ENCODE assay signal across 8 cellular contexts in the genomic region with DNA sequence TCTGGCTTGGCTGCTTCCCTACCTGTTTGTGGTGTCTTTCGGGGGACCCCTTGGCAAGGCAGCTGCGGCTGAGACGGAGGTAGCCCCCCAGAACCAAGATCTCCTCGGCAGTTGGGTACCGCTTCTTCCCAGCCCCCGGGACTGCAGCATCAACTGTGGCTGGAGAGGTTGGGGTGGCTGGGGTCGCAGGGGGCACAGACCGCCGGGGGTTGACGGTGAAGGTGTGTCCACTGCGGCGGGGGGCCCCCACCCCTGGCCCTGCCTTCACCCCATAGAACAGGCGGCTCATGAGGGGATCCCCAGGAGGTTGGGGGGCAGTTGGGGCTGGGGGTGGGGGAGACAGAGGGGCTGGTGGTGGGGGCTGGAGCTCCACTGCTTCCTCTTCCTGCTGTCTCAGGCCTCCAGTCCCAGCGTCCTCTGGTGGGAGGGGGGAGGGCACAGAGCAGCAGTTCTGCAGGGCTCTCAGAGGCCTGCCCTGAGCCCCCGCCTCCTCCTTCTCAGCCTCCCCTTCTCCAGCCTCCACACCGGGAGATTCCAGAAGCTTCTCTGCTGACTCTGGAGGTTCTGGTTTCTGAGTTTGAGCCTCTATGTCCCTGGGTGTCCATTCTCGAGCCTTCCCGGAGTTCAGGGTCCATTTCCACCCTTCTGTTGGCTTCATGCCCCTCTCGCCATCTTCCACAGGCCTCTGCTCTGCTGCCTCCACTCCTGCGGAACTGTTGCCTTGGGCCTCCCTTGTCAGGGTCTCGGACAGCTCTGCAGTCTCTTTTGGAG. TPM values are rescaled to one million over a fixed set of nuclear protein-coding genes. Genes with fewer than 3 reads are reported as not detected.
A peak's percentile ranks its signal among the peaks of the same experiment; 100 is the strongest.
DNase-seq lines count a peak whose midpoint lies in the region; ATAC-seq and TF ChIP-seq lines count a peak whose summit lies in the region.

No MANE protein-coding gene starts in this region.

- peak overlapping the region; percentile 93 for H3K27ac Mint-ChIP-seq in neural progenitor cell

- H3K79me2 ChIP-seq in neural progenitor cell (ENCODE audit: low read depth), result peaks cover 81% of the 10 kb centered on the region

- POLR2A ChIA-PET in BJ (lab: Charles Lee), result interaction anchor here (0.5 kb wide), 1 partner anchor 142 kb away, joined by 3 read pairs; no protein-coding TSS in a partner anchor

- peak overlapping the region; percentile 97 for H3K4me2 ChIP-seq in neural progenitor cell

- H3K36me3 Mint-ChIP-seq in neural progenitor cell, result peaks cover 11% of the 10 kb centered on the region

- H3K36me3 ChIP-seq in BJ (ENCODE audit: control insufficient read depth, insufficient read depth, low read length), result peaks cover 7% of the 10 kb centered on the region
- H3K36me3 ChIP-seq in neural progenitor cell, result no peaks in the 10 kb centered on the region

- CTCF ChIA-PET in BJ (lab: Yijun Ruan, JAX), result interaction anchor here (1.0 to 17.2 kb wide), 6 partner anchors 11 to 193 kb away, joined by 3 to 387 read pairs (median 4); partner anchors contain the start of genes DHX16, MDC1 and TUBB

- no peak overlapping the region for H3K27ac ChIP-seq in neural progenitor cell

- H3K9me3 ChIP-seq in neural progenitor cell (ENCODE audit: low read depth), result no peaks in the 10 kb centered on the region

- TF ChIP-seq CTCF in BJ (IDR thresholded peaks at IDR 0.05; ENCODE audit: insufficient read depth, low read depth, low read length) (no peak), fibroblast of mammary gland (conservative IDR thresholded peaks at IDR 0.05; ENCODE audit: control insufficient read depth, insufficient read depth, low read depth, low read length) (no peak), neural progenitor cell (IDR thresholded peaks at IDR 0.05) (no peak)

- H3K4me1 Mint-ChIP-seq in neural progenitor cell, result peaks cover 80% of the 10 kb centered on the region

- H3F3A ChIP-seq in neural progenitor cell (ENCODE audit: low read depth), result peaks cover 30% of the 10 kb centered on the region

- peaks cover 52% of the 10 kb centered on the region for H4K20me1 ChIP-seq in neural progenitor cell (ENCODE audit: low read depth)

- no peak for DNase-seq in BJ (ENCODE audit: low read depth)
- peak; percentile 80 to 85 for DNase-seq in Kasumi-1 (lab: John Stamatoyannopoulos, UW)
- DNase-seq in activated CD8-positive, alpha-beta memory T cell treated with anti-CD3 and anti-CD28 coated beads, Interleukin-2, amount 50 U/mL, for 48 hours, result peak; percentile 71
- peak; percentile 44 for DNase-seq in fibroblast of mammary gland (ENCODE audit: low read depth)
- DNase-seq in neural progenitor cell (ENCODE audit: low spot score), result no peak
- no peak for DNase-seq in SK-N-DZ (ENCODE audit: low spot score)
- DNase-seq in NCI-H2196 treated with DMSO at 0.1 percent for 48 hours (lab: John Stamatoyannopoulos, UW; ENCODE audit: unreplicated experiment), result no peak

- peaks cover 65% of the 10 kb centered on the region for H3K4me1 ChIP-seq in neural progenitor cell

- H2AFZ ChIP-seq in neural progenitor cell (replicated peaks), result no peak overlapping the region

- H3K9ac ChIP-seq in neural progenitor cell, result no peak overlapping the region

- peaks cover 8% of the 10 kb centered on the region for H3K27me3 Mint-ChIP-seq in neural progenitor cell (ENCODE audit: insufficient read depth, low read depth)

- peak overlapping the region; percentile 87 for H3K4me3 ChIP-seq in BJ (ENCODE audit: low read depth, low read length)
- peak overlapping the region; percentile 92 for H3K4me3 ChIP-seq in fibroblast of mammary gland (ENCODE audit: control insufficient read depth, low read depth, low read length)
- H3K4me3 ChIP-seq in neural progenitor cell, result peak overlapping the region; percentile 41

- H3K9me3 Mint-ChIP-seq in neural progenitor cell, result no peaks in the 10 kb centered on the region

- H3K27me3 ChIP-seq in BJ (ENCODE audit: control insufficient read depth, insufficient read depth, low read length) (no peaks in the 10 kb centered on the region), neural progenitor cell (no peaks in the 10 kb centered on the region)

- H3K4me3 Mint-ChIP-seq in neural progenitor cell, result peak overlapping the region; percentile 95

- no peak for ATAC-seq in GM19395 (IDR thresholded peaks at IDR 0.05; ENCODE audit: unreplicated experiment)

RNA-seq across cellular contexts. Expression of gene PPP1R18, which starts 1.9 kb away (rescaled TPM):
- 87.5 and 121 TPM in 2 replicates for polyA plus RNA-seq in BJ (2011; rRNA removed)
- 63.2 and 74.2 TPM in 2 replicates for polyA minus RNA-seq in BJ (2011; rRNA and poly(A)+ RNA removed)
- total RNA-seq in neural progenitor cell (ENCODE audit: low replicate concordance), result 10.2 and 25.4 TPM in 2 replicates
- polyA plus RNA-seq in SK-N-DZ (2014; cell fraction: cytosol; rRNA removed), result 28.9 and 34.9 TPM in 2 replicates
- polyA plus RNA-seq in SK-N-DZ (2014; cell fraction: nucleus; rRNA removed), result 17.2 and 21.3 TPM in 2 replicates

RNA-seq across cellular contexts. Expression of gene NRM, which starts 6.2 kb away (rescaled TPM):
- polyA plus RNA-seq in BJ (2011; rRNA removed), result 12.6 and 19.7 TPM in 2 replicates
- 8.8 and 13.5 TPM in 2 replicates for polyA minus RNA-seq in BJ (2011; rRNA and poly(A)+ RNA removed)
- 12.4 and 38.3 TPM in 2 replicates for total RNA-seq in neural progenitor cell (ENCODE audit: low replicate concordance)
- polyA plus RNA-seq in SK-N-DZ (2014; cell fraction: cytosol; rRNA removed), result 27.6 and 35.7 TPM in 2 replicates
- 26.0 and 29.3 TPM in 2 replicates for polyA plus RNA-seq in SK-N-DZ (2014; cell fraction: nucleus; rRNA removed)

RNA-seq across cellular contexts. Expression of gene DHX16, which starts 11.8 kb away (rescaled TPM):
- polyA plus RNA-seq in BJ (2011; rRNA removed), result 25.1 and 44.5 TPM in 2 replicates
- 26.6 and 33.1 TPM in 2 replicates for polyA minus RNA-seq in BJ (2011; rRNA and poly(A)+ RNA removed)
- 17.6 and 29.2 TPM in 2 replicates for total RNA-seq in neural progenitor cell (ENCODE audit: low replicate concordance)
- polyA plus RNA-seq in SK-N-DZ (2014; cell fraction: cytosol; rRNA removed), result 34.0 and 34.2 TPM in 2 replicates
- polyA plus RNA-seq in SK-N-DZ (2014; cell fraction: nucleus; rRNA removed), result 49.9 and 71.9 TPM in 2 replicates

RNA-seq across cellular contexts. Expression of gene MDC1, which starts 32.5 kb away (rescaled TPM):
- polyA plus RNA-seq in BJ (2011; rRNA removed), result 5.1 and 7.5 TPM in 2 replicates
- polyA minus RNA-seq in BJ (2011; rRNA and poly(A)+ RNA removed), result 5.0 and 24.5 TPM in 2 replicates
- 22.6 and 29.5 TPM in 2 replicates for total RNA-seq in neural progenitor cell (ENCODE audit: low replicate concordance)
- polyA plus RNA-seq in SK-N-DZ (2014; cell fraction: cytosol; rRNA removed), result 16.8 and 18.7 TPM in 2 replicates
- polyA plus RNA-seq in SK-N-DZ (2014; cell fraction: nucleus; rRNA removed), result 28.1 and 83.2 TPM in 2 replicates

RNA-seq across cellular contexts. Expression of gene TUBB, which starts 35.6 kb away (rescaled TPM):
- 1,140 and 1,840 TPM in 2 replicates for polyA plus RNA-seq in BJ (2011; rRNA removed)
- polyA minus RNA-seq in BJ (2011; rRNA and poly(A)+ RNA removed), result 739 and 1,365 TPM in 2 replicates
- total RNA-seq in neural progenitor cell (ENCODE audit: low replicate concordance), result 1,479 and 2,270 TPM in 2 replicates
- polyA plus RNA-seq in SK-N-DZ (2014; cell fraction: cytosol; rRNA removed), result 1,702 and 1,814 TPM in 2 replicates
- polyA plus RNA-seq in SK-N-DZ (2014; cell fraction: nucleus; rRNA removed), result 586 and 640 TPM in 2 replicates

Comparison
In these comparisons a context has a peak if more than half of its experiments do, and no peak if none do; other contexts are left out.
1. DNase-seq: peak in Kasumi-1 (2 of 2), activated CD8-positive, alpha-beta memory T cell treated with anti-CD3 and anti-CD28 coated beads, Interleukin-2, amount 50 U/mL, for 48 hours (single experiment) and fibroblast of mammary gland (single experiment); none in BJ (single experiment), neural progenitor cell (single experiment), SK-N-DZ (single experiment) and NCI-H2196 treated with DMSO at 0.1 percent for 48 hours (single experiment).
2. H3K4me3 ChIP-seq: peak in every context shown above with its lines; median percentile 92 in fibroblast of mammary gland; 87 in BJ; 41 in neural progenitor cell.